Comparison of ENCODE assay signal across 23 cellular contexts in the genomic region with DNA sequence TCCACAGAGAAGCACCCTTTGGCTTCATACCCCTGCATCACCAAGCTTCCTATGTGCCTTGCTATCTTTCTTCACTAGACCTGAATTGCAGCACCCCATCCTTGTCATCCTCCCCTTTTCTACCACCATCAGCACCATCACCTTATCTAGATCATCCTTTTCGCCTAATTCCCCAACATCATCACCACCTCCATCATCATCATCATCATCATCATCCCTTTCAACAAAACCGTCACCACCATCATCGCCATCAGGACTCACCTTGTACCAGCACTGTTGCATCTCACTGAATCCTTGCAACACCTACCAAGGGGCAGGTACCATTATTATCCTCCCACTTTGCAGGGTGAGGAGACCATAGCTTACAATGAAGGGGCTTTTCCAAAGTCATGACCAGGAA. TPM values are rescaled to one million over a fixed set of nuclear protein-coding genes. Genes with fewer than 3 reads are reported as not detected.
A peak's percentile ranks its signal among the peaks of the same experiment; 100 is the strongest.
DNase-seq lines count a peak whose midpoint lies in the region; ATAC-seq, FAIRE-seq and TF ChIP-seq lines count a peak whose summit lies in the region.
"Had no signal": no experiment of that assay in that cellular context is flagged by ENCODE, and none has a peak within 500 bp of the region (broad histone marks: within the 10 kb centered on the region; RNA-seq: fewer than 3 reads in every experiment).

No MANE protein-coding gene starts in this region.

- H3K27me3 ChIP-seq in HepG2 (ENCODE audit: control insufficient read depth in 1 of 2, insufficient read depth in 2 of 2, low read length in 2 of 2) (peaks cover 17 to 86% of the 10 kb centered on the region in 2 experiments), right lobe of liver (no peaks in the 10 kb centered on the region), neuronal stem cell (ENCODE audit: control insufficient read depth in 3 of 3, insufficient read depth in 3 of 3, low read depth in 1 of 3, low read length in 3 of 3) (peaks cover 0 to 76% (median 10%) of the 10 kb centered on the region in 3 experiments)
- H3K27me3 ChIP-seq: BE2C had no signal

- H3K4me2 ChIP-seq in HepG2 (ENCODE audit: low read depth, low read length) = no peak overlapping the region
- no peak overlapping the region for H3K4me2 ChIP-seq in neuronal stem cell (ENCODE audit: insufficient read depth, low read length, poor library complexity, severe bottlenecking)
- H3K4me2 ChIP-seq: BLaER1 treated with 17β-estradiol and CSF1 and Interleukin-3, amounts not matched to agents 10 nM and 100 nM; GM23338 had no signal

- H3K18ac ChIP-seq in neuronal stem cell (ENCODE audit: low read length) = no peak overlapping the region

- H3K23ac ChIP-seq in neuronal stem cell (ENCODE audit: low read depth, low read length, poor library complexity) = no peak overlapping the region

- H2BK12ac ChIP-seq in neuronal stem cell (ENCODE audit: low read length) = no peak overlapping the region

- no peak overlapping the region for H3K4ac ChIP-seq in neuronal stem cell (ENCODE audit: low read length)

- H4K20me1 ChIP-seq in HepG2 (ENCODE audit: insufficient read depth, low read length) = no peaks in the 10 kb centered on the region

- H3K4me3 ChIP-seq in HepG2 (replicated peaks in 1 of 3; ENCODE audit: insufficient read depth in 1 of 3, low read depth in 2 of 3, low read length in 3 of 3) = no peak overlapping the region
- no peak overlapping the region for H3K4me3 ChIP-seq in right lobe of liver
- H3K4me3 ChIP-seq in neuronal stem cell (ENCODE audit: low read length in 2 of 2) = no peak overlapping the region
- H3K4me3 ChIP-seq: BLaER1 treated with 17β-estradiol and CSF1 and Interleukin-3, amounts not matched to agents 10 nM and 100 nM; GM12878; GM23338; HAP-1 had no signal

- no peak for TF ChIP-seq CTCF in HepG2 (CRISPR knock-in tag; IDR thresholded peaks at IDR 0.05)
- TF ChIP-seq CTCF in right lobe of liver (IDR thresholded peaks at IDR 0.05) = no peak

- H2BK15ac ChIP-seq in neuronal stem cell (ENCODE audit: low read length) = peak overlapping the region; percentile 59

- CTCF ChIA-PET in HepG2 (lab: Yijun Ruan, JAX; ENCODE audit: low intra/inter-chr PET ratio, low total read pairs) = no interaction called here

- H2AK5ac ChIP-seq in neuronal stem cell (ENCODE audit: low read depth, low read length) = peak overlapping the region; percentile 16

- H3K27ac ChIP-seq in HepG2 (ENCODE audit: extremely low read length, insufficient read depth, low read length) (no peak overlapping the region), right lobe of liver (no peak overlapping the region), neuronal stem cell (replicated peaks; ENCODE audit: low read length) (no peak overlapping the region)
- H3K27ac ChIP-seq: 22Rv1; BLaER1 treated with 17β-estradiol and CSF1 and Interleukin-3, amounts not matched to agents 10 nM and 100 nM had no signal

- ATAC-seq in HepG2 (no peak), right lobe of liver (no peak), HG03139 (IDR thresholded peaks at IDR 0.05; ENCODE audit: unreplicated experiment) (no peak)
- ATAC-seq: GM12878, GM23338 had no signal

- no peak overlapping the region for H2BK120ac ChIP-seq in neuronal stem cell (ENCODE audit: low read depth, low read length)

- TF ChIP-seq EP300 in HepG2 (IDR thresholded peaks at IDR 0.05; ENCODE audit: low read depth in 2 of 2, low read length in 2 of 2) (no peak), HepG2 (CRISPR knock-in tag; IDR thresholded peaks at IDR 0.05; ENCODE audit: borderline replicate concordance) (no peak)

- H3K9ac ChIP-seq in HepG2 (ENCODE audit: insufficient read depth, low read depth, low read length) (no peak overlapping the region), neuronal stem cell (ENCODE audit: low read depth, low read length, poor library complexity) (no peak overlapping the region)
- H3K9ac ChIP-seq: BLaER1 treated with 17β-estradiol and CSF1 and Interleukin-3, amounts not matched to agents 10 nM and 100 nM had no signal

- intact Hi-C loops in HepG2 (cut with micrococcal nuclease; ENCODE audit: unreplicated experiment) (no loop called here), right lobe of liver (cut with DNase I) (no loop called here)

- no peak overlapping the region for H4K91ac ChIP-seq in neuronal stem cell (ENCODE audit: low read depth, low read length, poor library complexity)

- POLR2A ChIA-PET in HepG2 (lab: Yijun Ruan, JAX) = no interaction called here

- H2BK5ac ChIP-seq in neuronal stem cell (ENCODE audit: low read length) = no peak overlapping the region

- DNase-seq in HepG2 (ENCODE audit: low spot score) (no peak), right lobe of liver (no peak), neuronal stem cell (ENCODE audit: low spot score) (no peak), globus pallidus (ENCODE audit: low spot score) (no peak)
- DNase-seq: AML-193; BE2C; CD4-positive, alpha-beta T cell; CD8-positive, alpha-beta memory T cell; DMS 273 treated with DMSO at 0.1 percent for 48 hours; DMS79; EL; GDM1 had no signal

- H3K79me2 ChIP-seq in HepG2 (ENCODE audit: insufficient read depth, low read length) = no peaks in the 10 kb centered on the region

- FAIRE-seq in HepG2 (lab: Jason Lieb, UNC) = no peak
- FAIRE-seq: A204.1, D721Med, GM12878, GM19239, H54 had no signal

- in situ Hi-C loops in HepG2 (cut with HindIII; ENCODE audit: extremely low pct_ligation_motif_present, low pct_unique_long_range_greater_than_20kb) = no loop called here

- no TSS peak for BruUV-seq in HepG2 (replicated peaks; lab: Mats Ljungman, UMichigan)

- H3K4me1 ChIP-seq in HepG2 (ENCODE audit: insufficient read depth, low read length) = peaks cover 6% of the 10 kb centered on the region
- H3K4me1 ChIP-seq in right lobe of liver = peaks cover 0 to 6% (median 0%) of the 10 kb centered on the region in 4 donors
- H3K4me1 ChIP-seq in neuronal stem cell (ENCODE audit: control insufficient read depth in 2 of 2, insufficient read depth in 1 of 2, low read depth in 1 of 2, low read length in 2 of 2) = peaks cover 15 to 28% of the 10 kb centered on the region in 2 donors

- H4K8ac ChIP-seq in neuronal stem cell (ENCODE audit: low read depth, low read length) = no peak overlapping the region

- no peak for TF ChIP-seq RAD21 in HepG2 (CRISPR knock-in tag; IDR thresholded peaks at IDR 0.05)

- H3K14ac ChIP-seq in neuronal stem cell (ENCODE audit: low read length) = no peak overlapping the region

- H3K9me3 ChIP-seq in HepG2 (ENCODE audit: low read length) = no peaks in the 10 kb centered on the region
- H3K9me3 ChIP-seq in right lobe of liver = no peaks in the 10 kb centered on the region
- no peaks in the 10 kb centered on the region for H3K9me3 ChIP-seq in neuronal stem cell (replicated peaks in 1 of 2; ENCODE audit: control insufficient read depth in 2 of 2, insufficient read depth in 1 of 2, low read depth in 1 of 2, low read length in 2 of 2)
- H3K9me3 ChIP-seq: BE2C; BLaER1 treated with 17β-estradiol and CSF1 and Interleukin-3, amounts not matched to agents 10 nM and 100 nM; HAP-1 had no signal

- H2AFZ ChIP-seq in HepG2 (ENCODE audit: low read length) (no peak overlapping the region), neuronal stem cell (ENCODE audit: low read length) (no peak overlapping the region)
- H2AFZ ChIP-seq: GM23338 had no signal

- no peaks in the 10 kb centered on the region for H3K79me1 ChIP-seq in neuronal stem cell (ENCODE audit: low read depth, low read length)

- H3K36me3 ChIP-seq in HepG2 (replicated peaks in 1 of 2; ENCODE audit: control insufficient read depth in 1 of 2, insufficient read depth in 2 of 2, low read length in 2 of 2) (no peaks in the 10 kb centered on the region), right lobe of liver (no peaks in the 10 kb centered on the region), neuronal stem cell (replicated peaks in 1 of 2; ENCODE audit: control insufficient read depth in 2 of 2, insufficient read depth in 2 of 2, low read length in 2 of 2) (no peaks in the 10 kb centered on the region)
- H3K36me3 ChIP-seq: BE2C; BLaER1 treated with 17β-estradiol and CSF1 and Interleukin-3, amounts not matched to agents 10 nM and 100 nM; HAP-1 had no signal

- WGBS in HepG2 (ENCODE audit: low lambda C conversion rate) = 28% methylated on average over 3 of the region's 3 CpGs
- WGBS in right lobe of liver (ENCODE audit: insufficient coverage, low coverage, low lambda C conversion rate, missing lambda C conversion rate) = 88% methylated on average over 3 of the region's 3 CpGs
- 100% methylated on average over 3 of the region's 3 CpGs; no CpG with 5 or more reads in 1 of the 2 donors for WGBS in neuronal stem cell (ENCODE audit: extremely low coverage in 2 of 2, insufficient read length in 2 of 2, insufficient replicate concordance in 1 of 2), 2 donors

- no peak for TF ChIP-seq POLR2A in HepG2 (IDR thresholded peaks at IDR 0.05; ENCODE audit: insufficient read depth in 1 of 2, low read depth in 2 of 2, low read length in 2 of 2)
- no peak for TF ChIP-seq POLR2A in right lobe of liver (IDR thresholded peaks at IDR 0.05)

RNA-seq across cellular contexts. Expression of gene ECEL1, which starts 10.8 kb away (rescaled TPM):
- total RNA-seq in HepG2 (2016; rRNA removed; fragmentation: Illumina TruSeq; extraction: Trizol) (not detected in 2 replicates), right lobe of liver (1 to 10 TPM in 1 of 6 experiments, under 1 TPM in 3, not detected in 2; 0.22 to 1.3 (median 0.83) TPM)
- not detected in 2 replicates for total RNA-seq in HepG2 (2016; cell fraction: cytosol; rRNA removed; fragmentation: Illumina TruSeq; extraction: Trizol; ENCODE audit: low read depth)
- not detected in 2 replicates for total RNA-seq in HepG2 (2016; cell fraction: insoluble cytoplasmic fraction; rRNA removed; fragmentation: Illumina TruSeq; extraction: Trizol)
- not detected in 2 replicates for total RNA-seq in HepG2 (2016; cell fraction: membrane; rRNA removed; fragmentation: Illumina TruSeq; extraction: Trizol)
- not detected in 2 replicates for total RNA-seq in HepG2 (2016; cell fraction: nucleus; rRNA removed; fragmentation: Illumina TruSeq; extraction: Trizol)
- not detected in 2 replicates for polyA plus RNA-seq in HepG2 (2011; rRNA removed)
- polyA plus RNA-seq in HepG2 (2011; cell fraction: cytosol; rRNA removed) = 0.06 TPM in 1 of 2 replicates, not detected in the other
- 0.05 TPM in 1 of 2 replicates, not detected in the other for polyA plus RNA-seq in HepG2 (2011; cell fraction: nucleus; rRNA removed)
- not detected in 2 replicates for polyA plus RNA-seq in HepG2 (2012)
- not detected in 2 replicates for polyA plus RNA-seq in HepG2 (2016; cell fraction: cytosol; fragmentation: Illumina TruSeq; extraction: Trizol; ENCODE audit: low read depth)
- not detected in 2 replicates for polyA plus RNA-seq in HepG2 (2016; cell fraction: insoluble cytoplasmic fraction; fragmentation: Illumina TruSeq; extraction: Trizol; ENCODE audit: low read depth)
- not detected in 2 replicates for polyA plus RNA-seq in HepG2 (2016; cell fraction: membrane; fragmentation: Illumina TruSeq; extraction: Trizol; ENCODE audit: low read depth)
- not detected in 2 replicates for polyA plus RNA-seq in HepG2 (2016; cell fraction: nucleus; fragmentation: Illumina TruSeq; extraction: Trizol; ENCODE audit: insufficient read depth, low read depth)
- not detected in 2 replicates for polyA minus RNA-seq in HepG2 (2011; rRNA and poly(A)+ RNA removed; ENCODE audit: low replicate concordance)
- not detected in 2 replicates for polyA minus RNA-seq in HepG2 (2011; cell fraction: cytosol; rRNA and poly(A)+ RNA removed)
- polyA minus RNA-seq in HepG2 (2011; cell fraction: nucleus; rRNA and poly(A)+ RNA removed) = not detected in 2 replicates
- polyA plus RNA-seq in neuronal stem cell (2013, experiment 1 of 2) = 8.2 TPM
- 7.9 TPM for polyA plus RNA-seq in neuronal stem cell (2013, experiment 2 of 2)
- total RNA-seq: CD4-positive, alpha-beta T cell; CD8-positive, alpha-beta memory T cell; GM12878 had no signal
- polyA plus RNA-seq: CD14-positive monocyte; CD8-positive, alpha-beta memory T cell; GM12878 had no signal

RNA-seq across cellular contexts. Expression of gene PRSS56, which starts 21.7 kb away (rescaled TPM):
- total RNA-seq in HepG2 (2016; rRNA removed; fragmentation: Illumina TruSeq; extraction: Trizol) = not detected in 2 replicates
- not detected in 2 replicates for total RNA-seq in HepG2 (2016; cell fraction: cytosol; rRNA removed; fragmentation: Illumina TruSeq; extraction: Trizol; ENCODE audit: low read depth)
- 0.09 TPM in 1 of 2 replicates, not detected in the other for total RNA-seq in HepG2 (2016; cell fraction: insoluble cytoplasmic fraction; rRNA removed; fragmentation: Illumina TruSeq; extraction: Trizol)
- not detected in 2 replicates for total RNA-seq in HepG2 (2016; cell fraction: membrane; rRNA removed; fragmentation: Illumina TruSeq; extraction: Trizol)
- total RNA-seq in HepG2 (2016; cell fraction: nucleus; rRNA removed; fragmentation: Illumina TruSeq; extraction: Trizol) = not detected in 2 replicates
- not detected in 2 replicates for polyA plus RNA-seq in HepG2 (2011; rRNA removed)
- polyA plus RNA-seq in HepG2 (2011; cell fraction: cytosol; rRNA removed) = not detected in 2 replicates
- polyA plus RNA-seq in HepG2 (2011; cell fraction: nucleus; rRNA removed) = not detected in 2 replicates
- polyA plus RNA-seq in HepG2 (2012) = not detected in 2 replicates
- not detected in 2 replicates for polyA plus RNA-seq in HepG2 (2016; cell fraction: cytosol; fragmentation: Illumina TruSeq; extraction: Trizol; ENCODE audit: low read depth)
- not detected in 2 replicates for polyA plus RNA-seq in HepG2 (2016; cell fraction: insoluble cytoplasmic fraction; fragmentation: Illumina TruSeq; extraction: Trizol; ENCODE audit: low read depth)
- polyA plus RNA-seq in HepG2 (2016; cell fraction: membrane; fragmentation: Illumina TruSeq; extraction: Trizol; ENCODE audit: low read depth) = not detected in 2 replicates
- not detected in 2 replicates for polyA plus RNA-seq in HepG2 (2016; cell fraction: nucleus; fragmentation: Illumina TruSeq; extraction: Trizol; ENCODE audit: insufficient read depth, low read depth)
- not detected in 2 replicates for polyA minus RNA-seq in HepG2 (2011; rRNA and poly(A)+ RNA removed; ENCODE audit: low replicate concordance)
- polyA minus RNA-seq in HepG2 (2011; cell fraction: cytosol; rRNA and poly(A)+ RNA removed) = not detected in 2 replicates
- polyA minus RNA-seq in HepG2 (2011; cell fraction: nucleus; rRNA and poly(A)+ RNA removed) = not detected in 2 replicates
- total RNA-seq in right lobe of liver = under 1 TPM in 1 of 6 experiments, not detected in 5; 0.19 TPM
- polyA plus RNA-seq in neuronal stem cell (2013, experiment 1 of 2) = not detected
- not detected for polyA plus RNA-seq in neuronal stem cell (2013, experiment 2 of 2)
- total RNA-seq: CD4-positive, alpha-beta T cell; CD8-positive, alpha-beta memory T cell; GM12878 had no signal
- polyA plus RNA-seq: CD14-positive monocyte; CD8-positive, alpha-beta memory T cell; GM12878 had no signal

RNA-seq across cellular contexts. Expression of gene CHRND, which starts 27.5 kb away (rescaled TPM):
- 0.10 TPM in 1 of 2 replicates, not detected in the other for total RNA-seq in HepG2 (2016; rRNA removed; fragmentation: Illumina TruSeq; extraction: Trizol)
- total RNA-seq in HepG2 (2016; cell fraction: cytosol; rRNA removed; fragmentation: Illumina TruSeq; extraction: Trizol; ENCODE audit: low read depth) = not detected in 2 replicates
- total RNA-seq in HepG2 (2016; cell fraction: insoluble cytoplasmic fraction; rRNA removed; fragmentation: Illumina TruSeq; extraction: Trizol) = not detected in 2 replicates
- 0.07 and 0.25 TPM in 2 replicates for total RNA-seq in HepG2 (2016; cell fraction: membrane; rRNA removed; fragmentation: Illumina TruSeq; extraction: Trizol)
- not detected in 2 replicates for total RNA-seq in HepG2 (2016; cell fraction: nucleus; rRNA removed; fragmentation: Illumina TruSeq; extraction: Trizol)
- polyA plus RNA-seq in HepG2 (2011; rRNA removed) = 0.13 and 0.18 TPM in 2 replicates
- polyA plus RNA-seq in HepG2 (2011; cell fraction: cytosol; rRNA removed) = 0.08 and 0.14 TPM in 2 replicates
- polyA plus RNA-seq in HepG2 (2011; cell fraction: nucleus; rRNA removed) = 0.12 and 0.24 TPM in 2 replicates
- 0.13 and 0.32 TPM in 2 replicates for polyA plus RNA-seq in HepG2 (2012)
- 0.10 and 0.12 TPM in 2 replicates for polyA plus RNA-seq in HepG2 (2016; cell fraction: cytosol; fragmentation: Illumina TruSeq; extraction: Trizol; ENCODE audit: low read depth)
- polyA plus RNA-seq in HepG2 (2016; cell fraction: insoluble cytoplasmic fraction; fragmentation: Illumina TruSeq; extraction: Trizol; ENCODE audit: low read depth) = not detected in 2 replicates
- 0.11 and 0.52 TPM in 2 replicates for polyA plus RNA-seq in HepG2 (2016; cell fraction: membrane; fragmentation: Illumina TruSeq; extraction: Trizol; ENCODE audit: low read depth)
- polyA plus RNA-seq in HepG2 (2016; cell fraction: nucleus; fragmentation: Illumina TruSeq; extraction: Trizol; ENCODE audit: insufficient read depth, low read depth) = 0.26 TPM in 1 of 2 replicates, not detected in the other
- 0.28 TPM in 1 of 2 replicates, not detected in the other for polyA minus RNA-seq in HepG2 (2011; rRNA and poly(A)+ RNA removed; ENCODE audit: low replicate concordance)
- not detected in 2 replicates for polyA minus RNA-seq in HepG2 (2011; cell fraction: cytosol; rRNA and poly(A)+ RNA removed)
- not detected in 2 replicates for polyA minus RNA-seq in HepG2 (2011; cell fraction: nucleus; rRNA and poly(A)+ RNA removed)
- not detected for total RNA-seq in right lobe of liver
- 0.18 TPM for polyA plus RNA-seq in neuronal stem cell (2013, experiment 1 of 2)
- 0.14 TPM for polyA plus RNA-seq in neuronal stem cell (2013, experiment 2 of 2)
- total RNA-seq: CD4-positive, alpha-beta T cell; CD8-positive, alpha-beta memory T cell; GM12878 had no signal
- polyA plus RNA-seq: CD14-positive monocyte; CD8-positive, alpha-beta memory T cell; GM12878 had no signal

RNA-seq across cellular contexts. Expression of gene CHRNG, which starts 41.0 kb away (rescaled TPM):
- total RNA-seq in HepG2 (2016; rRNA removed; fragmentation: Illumina TruSeq; extraction: Trizol) = not detected in 2 replicates
- not detected in 2 replicates for total RNA-seq in HepG2 (2016; cell fraction: cytosol; rRNA removed; fragmentation: Illumina TruSeq; extraction: Trizol; ENCODE audit: low read depth)
- total RNA-seq in HepG2 (2016; cell fraction: insoluble cytoplasmic fraction; rRNA removed; fragmentation: Illumina TruSeq; extraction: Trizol) = not detected in 2 replicates
- not detected in 2 replicates for total RNA-seq in HepG2 (2016; cell fraction: membrane; rRNA removed; fragmentation: Illumina TruSeq; extraction: Trizol)
- total RNA-seq in HepG2 (2016; cell fraction: nucleus; rRNA removed; fragmentation: Illumina TruSeq; extraction: Trizol) = not detected in 2 replicates
- polyA plus RNA-seq in HepG2 (2011; rRNA removed) = not detected in 2 replicates
- polyA plus RNA-seq in HepG2 (2011; cell fraction: cytosol; rRNA removed) = not detected in 2 replicates
- not detected in 2 replicates for polyA plus RNA-seq in HepG2 (2011; cell fraction: nucleus; rRNA removed)
- polyA plus RNA-seq in HepG2 (2012) = 0.05 and 0.21 TPM in 2 replicates
- polyA plus RNA-seq in HepG2 (2016; cell fraction: cytosol; fragmentation: Illumina TruSeq; extraction: Trizol; ENCODE audit: low read depth) = not detected in 2 replicates
- polyA plus RNA-seq in HepG2 (2016; cell fraction: insoluble cytoplasmic fraction; fragmentation: Illumina TruSeq; extraction: Trizol; ENCODE audit: low read depth) = not detected in 2 replicates
- polyA plus RNA-seq in HepG2 (2016; cell fraction: membrane; fragmentation: Illumina TruSeq; extraction: Trizol; ENCODE audit: low read depth) = not detected in 2 replicates
- not detected in 2 replicates for polyA plus RNA-seq in HepG2 (2016; cell fraction: nucleus; fragmentation: Illumina TruSeq; extraction: Trizol; ENCODE audit: insufficient read depth, low read depth)
- polyA minus RNA-seq in HepG2 (2011; rRNA and poly(A)+ RNA removed; ENCODE audit: low replicate concordance) = not detected in 2 replicates
- not detected in 2 replicates for polyA minus RNA-seq in HepG2 (2011; cell fraction: cytosol; rRNA and poly(A)+ RNA removed)
- not detected in 2 replicates for polyA minus RNA-seq in HepG2 (2011; cell fraction: nucleus; rRNA and poly(A)+ RNA removed)
- not detected for total RNA-seq in right lobe of liver
- polyA plus RNA-seq in neuronal stem cell (2013, experiment 1 of 2) = not detected
- not detected for polyA plus RNA-seq in neuronal stem cell (2013, experiment 2 of 2)
- total RNA-seq: CD4-positive, alpha-beta T cell; CD8-positive, alpha-beta memory T cell; GM12878; GM23338 had no signal
- polyA plus RNA-seq: CD14-positive monocyte; CD8-positive, alpha-beta memory T cell; GM23338 had no signal

RNA-seq across cellular contexts. Expression of gene ALPI, which starts 42.5 kb away (rescaled TPM):
- total RNA-seq in HepG2 (2016; rRNA removed; fragmentation: Illumina TruSeq; extraction: Trizol) (not detected in 2 replicates), right lobe of liver (under 1 TPM in 2 of 6 experiments, not detected in 4; 0.19 to 0.25 TPM)
- not detected in 2 replicates for total RNA-seq in HepG2 (2016; cell fraction: cytosol; rRNA removed; fragmentation: Illumina TruSeq; extraction: Trizol; ENCODE audit: low read depth)
- not detected in 2 replicates for total RNA-seq in HepG2 (2016; cell fraction: insoluble cytoplasmic fraction; rRNA removed; fragmentation: Illumina TruSeq; extraction: Trizol)
- total RNA-seq in HepG2 (2016; cell fraction: membrane; rRNA removed; fragmentation: Illumina TruSeq; extraction: Trizol) = not detected in 2 replicates
- not detected in 2 replicates for total RNA-seq in HepG2 (2016; cell fraction: nucleus; rRNA removed; fragmentation: Illumina TruSeq; extraction: Trizol)
- 0.03 TPM in 1 of 2 replicates, not detected in the other for polyA plus RNA-seq in HepG2 (2011; rRNA removed)
- polyA plus RNA-seq in HepG2 (2011; cell fraction: cytosol; rRNA removed) = 0.03 and 0.05 TPM in 2 replicates
- polyA plus RNA-seq in HepG2 (2011; cell fraction: nucleus; rRNA removed) = 0.07 TPM in 1 of 2 replicates, not detected in the other
- not detected in 2 replicates for polyA plus RNA-seq in HepG2 (2012)
- polyA plus RNA-seq in HepG2 (2016; cell fraction: cytosol; fragmentation: Illumina TruSeq; extraction: Trizol; ENCODE audit: low read depth) = not detected in 2 replicates
- not detected in 2 replicates for polyA plus RNA-seq in HepG2 (2016; cell fraction: insoluble cytoplasmic fraction; fragmentation: Illumina TruSeq; extraction: Trizol; ENCODE audit: low read depth)
- polyA plus RNA-seq in HepG2 (2016; cell fraction: membrane; fragmentation: Illumina TruSeq; extraction: Trizol; ENCODE audit: low read depth) = not detected in 2 replicates
- not detected in 2 replicates for polyA plus RNA-seq in HepG2 (2016; cell fraction: nucleus; fragmentation: Illumina TruSeq; extraction: Trizol; ENCODE audit: insufficient read depth, low read depth)
- 0.42 TPM in 1 of 2 replicates, not detected in the other for polyA minus RNA-seq in HepG2 (2011; rRNA and poly(A)+ RNA removed; ENCODE audit: low replicate concordance)
- polyA minus RNA-seq in HepG2 (2011; cell fraction: cytosol; rRNA and poly(A)+ RNA removed) = not detected in 2 replicates
- polyA minus RNA-seq in HepG2 (2011; cell fraction: nucleus; rRNA and poly(A)+ RNA removed) = not detected in 2 replicates
- not detected for polyA plus RNA-seq in neuronal stem cell (2013, experiment 1 of 2)
- not detected for polyA plus RNA-seq in neuronal stem cell (2013, experiment 2 of 2)
- total RNA-seq: CD4-positive, alpha-beta T cell; CD8-positive, alpha-beta memory T cell; GM12878; GM23338 had no signal
- polyA plus RNA-seq: CD14-positive monocyte; CD8-positive, alpha-beta memory T cell; GM12878; GM23338 had no signal
